Comparison of ENCODE assay signal across 15 cellular contexts in the genomic region with DNA sequence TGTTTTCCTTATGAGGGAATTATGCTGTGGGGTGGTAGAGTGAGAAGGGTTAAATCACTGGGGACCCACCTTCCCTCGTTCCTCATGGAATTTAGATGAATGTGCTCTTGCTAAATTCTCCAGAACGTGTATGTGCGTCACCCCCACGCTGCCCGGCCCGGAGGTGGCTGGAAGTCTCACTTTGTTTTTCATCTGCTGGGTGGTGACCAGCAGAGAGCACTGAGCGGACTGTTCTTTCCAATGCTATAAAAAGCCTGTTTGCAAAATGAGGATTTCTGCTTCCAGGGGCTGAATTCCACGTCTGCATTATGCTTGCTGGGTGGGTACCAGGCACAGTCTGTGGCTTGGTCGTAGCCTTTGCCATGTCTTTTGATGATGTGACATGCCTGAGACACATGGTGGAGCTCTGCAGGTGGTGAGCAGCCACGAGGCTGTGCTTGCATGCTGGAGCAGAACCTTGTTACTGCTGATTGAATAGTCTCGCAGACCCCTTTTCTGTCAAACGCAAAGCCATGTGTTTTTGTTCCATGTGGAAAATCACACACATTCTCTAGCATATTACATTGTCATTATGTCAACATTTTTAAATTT. TPM values are rescaled to one million over a fixed set of nuclear protein-coding genes. Genes with fewer than 3 reads are reported as not detected.
DNase-seq lines count a peak whose midpoint lies in the region; ATAC-seq and TF ChIP-seq lines count a peak whose summit lies in the region.
"Had no signal": no experiment of that assay in that cellular context is flagged by ENCODE, and none has a peak within 500 bp of the region (broad histone marks: within the 10 kb centered on the region; RNA-seq: fewer than 3 reads in every experiment).

No MANE protein-coding gene starts in this region.

- no peak overlapping the region for H3K27ac Mint-ChIP-seq in Caco-2 (ENCODE audit: unreplicated experiment)
- H3K27ac Mint-ChIP-seq: activated CD4-positive, alpha-beta memory T cell treated with anti-CD3 and anti-CD28 coated beads for 36 hours; activated naive CD8-positive, alpha-beta T cell treated with anti-CD3 and anti-CD28 coated beads, Interleukin-2, amount 50 U/mL, for 24 hours; mesothelial cell of epicardium had no signal

- H3K4me1 ChIP-seq in Caco-2 (peaks cover 12% of the 10 kb centered on the region), trophoblast cell (ENCODE audit: control insufficient read depth in 1 of 2, insufficient read depth in 2 of 2, low read length in 2 of 2) (no peaks in the 10 kb centered on the region), mucosa of descending colon (ENCODE audit: low read depth) (no peaks in the 10 kb centered on the region)

- intact Hi-C loops in Caco-2 (cut with micrococcal nuclease; ENCODE audit: unreplicated experiment) (no loop called here), mucosa of descending colon (cut with DNase I, micrococcal nuclease) (no loop called here)

- no peak overlapping the region for H3K14ac ChIP-seq in trophoblast cell (ENCODE audit: low read length)

- no peaks in the 10 kb centered on the region for H3K36me3 ChIP-seq in Caco-2 (ENCODE audit: control insufficient read depth, insufficient read depth, low read length)
- peaks cover 0 to 6% of the 10 kb centered on the region in 2 experiments for H3K36me3 ChIP-seq in trophoblast cell (ENCODE audit: control insufficient read depth in 1 of 2, insufficient read depth in 2 of 2, low read length in 2 of 2)
- H3K36me3 ChIP-seq in mucosa of descending colon (ENCODE audit: low read depth), result no peaks in the 10 kb centered on the region

- WGBS in trophoblast cell (ENCODE audit: extremely low coverage, insufficient coverage, insufficient read length), result no CpG with 5 or more reads among the region's 12 CpGs

- H4K12ac ChIP-seq in trophoblast cell (ENCODE audit: low read depth, low read length), result no peak overlapping the region

- no peak overlapping the region for H2BK12ac ChIP-seq in trophoblast cell (ENCODE audit: low read length)

- H3K27me3 ChIP-seq in Caco-2 (replicated peaks; ENCODE audit: control insufficient read depth, insufficient read depth, low read length), result no peaks in the 10 kb centered on the region
- no peaks in the 10 kb centered on the region for H3K27me3 ChIP-seq in trophoblast cell (ENCODE audit: insufficient read depth, low read length)

- BruUV-seq in Caco-2 (replicated peaks; lab: Mats Ljungman, UMichigan), result no TSS peak

- POLR2A ChIA-PET in Caco-2 (lab: Charles Lee), result no interaction called here

- no peak overlapping the region for H3K9ac ChIP-seq in trophoblast cell (ENCODE audit: low read length)

- no peak overlapping the region for H3K4me2 ChIP-seq in trophoblast cell (ENCODE audit: low read length)

- no peaks in the 10 kb centered on the region for H3K79me1 ChIP-seq in trophoblast cell (ENCODE audit: low read length)

- TF ChIP-seq CTCF in Caco-2 (IDR thresholded peaks at IDR 0.05; ENCODE audit: insufficient read depth in 1 of 2, low read depth in 1 of 2, low read length in 1 of 2, severe bottlenecking in 1 of 2, unreplicated experiment in 1 of 2) (peak in 1 of 2 experiments; percentile 22), mucosa of descending colon (IDR thresholded peaks at IDR 0.05) (no peak)

- H4K91ac ChIP-seq in trophoblast cell (ENCODE audit: low read depth, low read length), result no peak overlapping the region

- H2BK120ac ChIP-seq in trophoblast cell (ENCODE audit: insufficient read depth, low read length, poor library complexity), result no peak overlapping the region

- H3K4me1 Mint-ChIP-seq in Caco-2 (ENCODE audit: low read depth, unreplicated experiment), result no peaks in the 10 kb centered on the region
- H3K4me1 Mint-ChIP-seq: activated naive CD8-positive, alpha-beta T cell treated with anti-CD3 and anti-CD28 coated beads, Interleukin-2, amount 50 U/mL, for 24 hours; central memory CD8-positive, alpha-beta T cell had no signal

- H3K23ac ChIP-seq in trophoblast cell (ENCODE audit: low read length), result peak overlapping the region; percentile 64

- no peak overlapping the region for H2AK5ac ChIP-seq in trophoblast cell (ENCODE audit: low read length)

- H3K4me3 ChIP-seq in Caco-2 (ENCODE audit: low read depth, low read length) (no peak overlapping the region), trophoblast cell (ENCODE audit: low read depth, low read length) (no peak overlapping the region), mucosa of descending colon (no peak overlapping the region)

- no peak overlapping the region for H3K18ac ChIP-seq in trophoblast cell (ENCODE audit: low read length)

- no peak overlapping the region for H4K8ac ChIP-seq in trophoblast cell (ENCODE audit: low read depth, low read length)

- H3K27me3 Mint-ChIP-seq in Caco-2 (ENCODE audit: insufficient read depth, unreplicated experiment), result no peaks in the 10 kb centered on the region
- H3K27me3 Mint-ChIP-seq: activated naive CD8-positive, alpha-beta T cell treated with anti-CD3 and anti-CD28 coated beads, Interleukin-2, amount 50 U/mL, for 24 hours; central memory CD8-positive, alpha-beta T cell had no signal

- H3K27ac ChIP-seq in trophoblast cell (ENCODE audit: low read depth, low read length), result no peak overlapping the region

- no peaks in the 10 kb centered on the region for H3K9me3 Mint-ChIP-seq in Caco-2 (ENCODE audit: unreplicated experiment)
- H3K9me3 Mint-ChIP-seq: activated CD4-positive, alpha-beta memory T cell treated with anti-CD3 and anti-CD28 coated beads for 36 hours; activated naive CD8-positive, alpha-beta T cell treated with anti-CD3 and anti-CD28 coated beads, Interleukin-2, amount 50 U/mL, for 24 hours; central memory CD8-positive, alpha-beta T cell; mesothelial cell of epicardium had no signal

- H3K4ac ChIP-seq in trophoblast cell (ENCODE audit: low read depth, low read length), result no peak overlapping the region

- no peaks in the 10 kb centered on the region for H3K79me2 ChIP-seq in trophoblast cell (ENCODE audit: control insufficient read depth, insufficient read depth, low read length, poor library complexity)

- DNase-seq in Caco-2, result peak in 1 of 2 experiments; percentile 11
- peak; percentile 45 for DNase-seq in NCI-H2171 treated with DMSO at 0.1 percent for 48 hours (lab: John Stamatoyannopoulos, UW)
- DNase-seq in globus pallidus (ENCODE audit: low spot score), result peak; percentile 35
- DNase-seq in trophoblast cell, result no peak
- DNase-seq in kidney glomerular epithelial cell (lab: John Stamatoyannopoulos, UW), result no peak
- DNase-seq in mucosa of descending colon, result no peak
- no peak for DNase-seq in HPDE6-E6E7 (ENCODE audit: extremely low spot score)
- DNase-seq: activated CD4-positive, alpha-beta memory T cell treated with anti-CD3 and anti-CD28 coated beads for 36 hours; activated naive CD8-positive, alpha-beta T cell treated with anti-CD3 and anti-CD28 coated beads, Interleukin-2, amount 50 U/mL, for 24 hours; NCI-H2029; NCI-H524 treated with DMSO at 0.1 percent for 48 hours; stimulated activated naive CD4-positive, alpha-beta T cell treated with Interleukin-2 at 50 U/mL for 16 hours had no signal

- peak overlapping the region; percentile 23 for H3K4me3 Mint-ChIP-seq in Caco-2 (ENCODE audit: unreplicated experiment)
- H3K4me3 Mint-ChIP-seq: activated CD4-positive, alpha-beta memory T cell treated with anti-CD3 and anti-CD28 coated beads for 36 hours; activated naive CD8-positive, alpha-beta T cell treated with anti-CD3 and anti-CD28 coated beads, Interleukin-2, amount 50 U/mL, for 24 hours; central memory CD8-positive, alpha-beta T cell; mesothelial cell of epicardium had no signal

- H3K9me3 ChIP-seq in Caco-2 (no peaks in the 10 kb centered on the region), trophoblast cell (ENCODE audit: insufficient read depth, low read depth, low read length) (no peaks in the 10 kb centered on the region), mucosa of descending colon (no peaks in the 10 kb centered on the region)

- CTCF ChIA-PET in Caco-2 (lab: Charles Lee), result no interaction called here

- no peak overlapping the region for H2AFZ ChIP-seq in trophoblast cell (ENCODE audit: insufficient read depth, low read length, poor library complexity)

- H2BK5ac ChIP-seq in trophoblast cell (ENCODE audit: low read depth, low read length, poor library complexity), result no peak overlapping the region

- H3K36me3 Mint-ChIP-seq in Caco-2 (ENCODE audit: insufficient read depth, unreplicated experiment), result no peaks in the 10 kb centered on the region
- H3K36me3 Mint-ChIP-seq: activated CD4-positive, alpha-beta memory T cell treated with anti-CD3 and anti-CD28 coated beads for 36 hours; mesothelial cell of epicardium had no signal

- no peak for ATAC-seq in GM21526 (IDR thresholded peaks at IDR 0.05; ENCODE audit: low FRiP score, unreplicated experiment)
- ATAC-seq in mucosa of descending colon, result no peak
- ATAC-seq: activated naive CD8-positive, alpha-beta T cell treated with anti-CD3 and anti-CD28 coated beads, Interleukin-2, amount 50 U/mL, for 24 hours had no signal

RNA-seq across cellular contexts. Expression of gene INSYN2A, which starts 31.9 kb away (rescaled TPM):
- total RNA-seq in Caco-2 (2022) (not detected in 2 replicates), mucosa of descending colon (under 1 TPM in 1 of 3 donors, not detected in 2; 0.51 TPM)
- 0.03 and 0.04 TPM in 2 replicates for polyA plus RNA-seq in trophoblast cell (2013)
- total RNA-seq: activated CD4-positive, alpha-beta memory T cell treated with anti-CD3 and anti-CD28 coated beads for 36 hours had no signal

Comparison
In these comparisons a context has a peak if more than half of its experiments do, and no peak if none do; other contexts are left out.
1. DNase-seq: peak in NCI-H2171 treated with DMSO at 0.1 percent for 48 hours (single experiment) and globus pallidus (single experiment); none in trophoblast cell (0 of 2), kidney glomerular epithelial cell (single experiment), mucosa of descending colon (0 of 3) and HPDE6-E6E7 (single experiment).